ENCODE assay signal across 13 cellular contexts in the genomic region with DNA sequence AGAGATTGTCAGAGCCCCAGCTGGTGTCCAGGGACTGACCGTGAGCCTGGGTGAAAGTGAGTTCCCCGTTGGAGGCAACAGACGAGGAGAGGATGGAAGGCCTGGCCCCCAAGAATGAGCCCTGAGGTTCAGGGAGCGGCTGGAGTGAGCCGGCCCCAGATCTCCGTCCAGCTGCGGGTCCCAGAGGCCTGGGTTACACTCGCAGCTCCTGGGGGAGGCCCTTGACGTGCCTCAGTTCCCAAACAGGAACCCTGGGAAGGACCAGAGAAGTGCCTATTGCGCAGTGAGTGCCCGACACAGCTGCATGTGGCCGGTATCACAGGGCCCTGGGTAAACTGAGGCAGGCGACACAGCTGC. TPM values are rescaled to one million over a fixed set of nuclear protein-coding genes. Genes with fewer than 3 reads are reported as not detected.
DNase-seq lines count a peak whose midpoint lies in the region; ATAC-seq, FAIRE-seq and TF ChIP-seq lines count a peak whose summit lies in the region.
"Had no signal": no experiment of that assay in that cellular context is flagged by ENCODE, and none has a peak within 500 bp of the region (broad histone marks: within the 10 kb centered on the region; RNA-seq: fewer than 3 reads in every experiment).

No MANE protein-coding gene starts in this region.

- TF ChIP-seq CTCF in HepG2 (CRISPR knock-in tag; IDR thresholded peaks at IDR 0.05) (no peak), right lobe of liver (IDR thresholded peaks at IDR 0.05) (no peak), fibroblast of mammary gland (conservative IDR thresholded peaks at IDR 0.05; ENCODE audit: control insufficient read depth, insufficient read depth, low read depth, low read length) (no peak), psoas muscle (IDR thresholded peaks at IDR 0.05) (no peak)

- peaks cover 18% of the 10 kb centered on the region; the same call in 1 of the 2 replicates for H3K4me1 ChIP-seq in HepG2 (ENCODE audit: insufficient read depth, low read length)
- H3K4me1 ChIP-seq in right lobe of liver = peaks cover 0 to 8% (median 3%) of the 10 kb centered on the region in 4 donors
- peaks cover 7% of the 10 kb centered on the region for H3K4me1 ChIP-seq in psoas muscle

- H3K4me3 Mint-ChIP-seq in stimulated activated effector memory CD8-positive, alpha-beta T cell treated with anti-CD3 and anti-CD28 coated beads, Interleukin-12 subunit alpha, Interleukin-12 subunit beta, amount 100 ng/mL, for 72 hours = no peak overlapping the region
- H3K4me3 Mint-ChIP-seq: activated T-cell treated with anti-CD3 and anti-CD28 coated beads, Interleukin-2, amount 50 U/mL, for 4 hours had no signal

- BruUV-seq in HepG2 (replicated peaks; lab: Mats Ljungman, UMichigan) = no TSS peak

- no peak overlapping the region for H2AFZ ChIP-seq in HepG2 (ENCODE audit: low read length)

- H3K9me3 ChIP-seq in HepG2 (ENCODE audit: low read length) (no peaks in the 10 kb centered on the region), right lobe of liver (no peaks in the 10 kb centered on the region), psoas muscle (no peaks in the 10 kb centered on the region)

- no peak for FAIRE-seq in HepG2 (lab: Jason Lieb, UNC)

- H3K79me2 ChIP-seq in HepG2 (ENCODE audit: insufficient read depth, low read length) = no peaks in the 10 kb centered on the region

- 9% methylated on average over 9 of the region's 13 CpGs for WGBS in HepG2 (ENCODE audit: low lambda C conversion rate)
- 0% methylated on average over 2 of the region's 13 CpGs for WGBS in right lobe of liver (ENCODE audit: insufficient coverage, low coverage, low lambda C conversion rate, missing lambda C conversion rate)
- WGBS in psoas muscle, 3 donors = 17 to 28% (median 18%) methylated on average over 13 of the region's 13 CpGs

- H3K4me1 Mint-ChIP-seq in stimulated activated effector memory CD8-positive, alpha-beta T cell treated with anti-CD3 and anti-CD28 coated beads, Interleukin-12 subunit alpha, Interleukin-12 subunit beta, amount 100 ng/mL, for 72 hours = no peaks in the 10 kb centered on the region

- no peaks in the 10 kb centered on the region for H3K9me3 Mint-ChIP-seq in stimulated activated effector memory CD8-positive, alpha-beta T cell treated with anti-CD3 and anti-CD28 coated beads, Interleukin-12 subunit alpha, Interleukin-12 subunit beta, amount 100 ng/mL, for 72 hours
- H3K9me3 Mint-ChIP-seq: activated T-cell treated with anti-CD3 and anti-CD28 coated beads, Interleukin-2, amount 50 U/mL, for 4 hours had no signal

- no peak overlapping the region for H3K9ac ChIP-seq in HepG2 (ENCODE audit: insufficient read depth, low read depth, low read length)

- no peak for TF ChIP-seq POLR2A in HepG2 (IDR thresholded peaks at IDR 0.05; ENCODE audit: insufficient read depth in 1 of 2, low read depth in 2 of 2, low read length in 2 of 2)
- TF ChIP-seq POLR2A in right lobe of liver (IDR thresholded peaks at IDR 0.05) = no peak

- in situ Hi-C loops in HepG2 (cut with HindIII; ENCODE audit: extremely low pct_ligation_motif_present, low pct_unique_long_range_greater_than_20kb) = loop anchor here (10.0 kb wide), 1 partner anchor 86 kb away; no protein-coding TSS in a partner anchor

- H3K36me3 Mint-ChIP-seq in stimulated activated effector memory CD8-positive, alpha-beta T cell treated with anti-CD3 and anti-CD28 coated beads, Interleukin-12 subunit alpha, Interleukin-12 subunit beta, amount 100 ng/mL, for 72 hours = no peaks in the 10 kb centered on the region

- CTCF ChIA-PET in HepG2 (lab: Yijun Ruan, JAX; ENCODE audit: low intra/inter-chr PET ratio, low total read pairs) = no interaction called here

- peak overlapping the region; percentile 54; the same call in 1 of the 2 replicates for H3K4me2 ChIP-seq in HepG2 (ENCODE audit: low read depth, low read length)

- H3K4me3 ChIP-seq in HepG2 (replicated peaks in 1 of 3; ENCODE audit: insufficient read depth in 1 of 3, low read depth in 2 of 3, low read length in 3 of 3) = peak overlapping the region in 1 of 3 experiments; percentile 24; a peak in 1 of 6 replicates
- H3K4me3 ChIP-seq in right lobe of liver = no peak overlapping the region
- H3K4me3 ChIP-seq in fibroblast of mammary gland (ENCODE audit: control insufficient read depth, low read depth, low read length) = peak overlapping the region; percentile 13
- peak overlapping the region; percentile 2 for H3K4me3 ChIP-seq in psoas muscle

- no peaks in the 10 kb centered on the region for H3K36me3 ChIP-seq in HepG2 (replicated peaks in 1 of 2; ENCODE audit: control insufficient read depth in 1 of 2, insufficient read depth in 2 of 2, low read length in 2 of 2)
- no peaks in the 10 kb centered on the region for H3K36me3 ChIP-seq in right lobe of liver
- no peaks in the 10 kb centered on the region for H3K36me3 ChIP-seq in psoas muscle (ENCODE audit: insufficient read depth in 1 of 2, low read depth in 1 of 2)

- ATAC-seq in HepG2 (no peak), right lobe of liver (no peak), psoas muscle (no peak), GM18858 (IDR thresholded peaks at IDR 0.05; ENCODE audit: unreplicated experiment) (no peak)
- ATAC-seq in stimulated activated effector memory CD8-positive, alpha-beta T cell treated with anti-CD3 and anti-CD28 coated beads, Interleukin-12 subunit alpha, Interleukin-12 subunit beta, amount 100 ng/mL, for 72 hours = no peak
- ATAC-seq: activated T-cell treated with anti-CD3 and anti-CD28 coated beads, Interleukin-2, amount 50 U/mL, for 4 hours had no signal

- TF ChIP-seq EP300 in HepG2 (IDR thresholded peaks at IDR 0.05; ENCODE audit: low read depth in 2 of 2, low read length in 2 of 2) (no peak), HepG2 (CRISPR knock-in tag; IDR thresholded peaks at IDR 0.05; ENCODE audit: borderline replicate concordance) (no peak)

- no peaks in the 10 kb centered on the region for H4K20me1 ChIP-seq in HepG2 (ENCODE audit: insufficient read depth, low read length)

- intact Hi-C loops in HepG2 (cut with micrococcal nuclease; ENCODE audit: unreplicated experiment) (no loop called here), right lobe of liver (cut with DNase I) (loop anchor here (10.0 kb wide), 2 partner anchors 124 to 144 kb away; no protein-coding TSS in a partner anchor), psoas muscle (cut with DNase I) (loop anchor here in 1 of 2 donors (10.0 kb wide), 1 partner anchor 134 kb away; the partner anchor contains the start of gene WDR18), head of caudate nucleus (cut with DNase I) (no loop called here)

- H3K27me3 ChIP-seq in HepG2 (ENCODE audit: control insufficient read depth in 1 of 2, insufficient read depth in 2 of 2, low read length in 2 of 2) (peaks cover 10 to 45% of the 10 kb centered on the region in 2 experiments), right lobe of liver (no peaks in the 10 kb centered on the region), psoas muscle (ENCODE audit: insufficient read depth in 3 of 3, low read length in 2 of 3) (peaks cover 0 to 78% (median 16%) of the 10 kb centered on the region in 3 donors)

- H3K27ac Mint-ChIP-seq in stimulated activated effector memory CD8-positive, alpha-beta T cell treated with anti-CD3 and anti-CD28 coated beads, Interleukin-12 subunit alpha, Interleukin-12 subunit beta, amount 100 ng/mL, for 72 hours = no peak overlapping the region

- no peak overlapping the region for H3K27ac ChIP-seq in HepG2 (ENCODE audit: extremely low read length, insufficient read depth, low read length)
- no peak overlapping the region for H3K27ac ChIP-seq in right lobe of liver
- H3K27ac ChIP-seq in psoas muscle = peak overlapping the region; percentile 14

- TF ChIP-seq RAD21 in HepG2 (CRISPR knock-in tag; IDR thresholded peaks at IDR 0.05) = no peak

- no peak for DNase-seq in HepG2 (ENCODE audit: low spot score)
- DNase-seq in right lobe of liver = no peak
- no peak for DNase-seq in fibroblast of mammary gland (ENCODE audit: low read depth)
- DNase-seq in psoas muscle = no peak
- DNase-seq in head of caudate nucleus = no peak
- no peak for DNase-seq in stimulated activated CD4-positive, alpha-beta T cell treated with anti-CD3 and anti-CD28 coated beads, Interleukin-2, amount 100 ng/mL, for 24 hours
- no peak for DNase-seq in stimulated activated effector memory CD8-positive, alpha-beta T cell treated with anti-CD3 and anti-CD28 coated beads, Interleukin-12 subunit alpha, Interleukin-12 subunit beta, amount 100 ng/mL, for 72 hours (ENCODE audit: low spot score in 2 of 2)
- DNase-seq: activated CD4-positive, alpha-beta T cell treated with anti-CD3 and anti-CD28 coated beads for 1 hour; activated T-cell treated with anti-CD3 and anti-CD28 coated beads, Interleukin-2, amount 50 U/mL, for 4 hours; hippocampal formation had no signal

- POLR2A ChIA-PET in HepG2 (lab: Yijun Ruan, JAX) = interaction anchor here (0.9 to 1.1 kb wide), 2 partner anchors 52 to 69 kb away, joined by 3 to 4 read pairs; no protein-coding TSS in a partner anchor

RNA-seq across cellular contexts. Expression of gene ELANE, which starts 1.1 kb away (rescaled TPM):
- total RNA-seq in HepG2 (2016; rRNA removed; fragmentation: Illumina TruSeq; extraction: Trizol) (not detected in 2 replicates), right lobe of liver (1 to 10 TPM in 2 of 6 experiments, under 1 TPM in 1, not detected in 3; 0.59 to 4.2 (median 3.3) TPM), psoas muscle (under 1 TPM in 2 of 4 donors, not detected in 2; 0.39 to 0.55 TPM)
- total RNA-seq in HepG2 (2016; cell fraction: cytosol; rRNA removed; fragmentation: Illumina TruSeq; extraction: Trizol; ENCODE audit: low read depth) = not detected in 2 replicates
- not detected in 2 replicates for total RNA-seq in HepG2 (2016; cell fraction: insoluble cytoplasmic fraction; rRNA removed; fragmentation: Illumina TruSeq; extraction: Trizol)
- total RNA-seq in HepG2 (2016; cell fraction: membrane; rRNA removed; fragmentation: Illumina TruSeq; extraction: Trizol) = not detected in 2 replicates
- total RNA-seq in HepG2 (2016; cell fraction: nucleus; rRNA removed; fragmentation: Illumina TruSeq; extraction: Trizol) = not detected in 2 replicates
- polyA plus RNA-seq in HepG2 (2011; rRNA removed) (not detected in 2 replicates), psoas muscle (under 1 TPM; 0.55 to 0.95 (median 0.92) TPM)
- not detected in 2 replicates for polyA plus RNA-seq in HepG2 (2011; cell fraction: cytosol; rRNA removed)
- not detected in 2 replicates for polyA plus RNA-seq in HepG2 (2011; cell fraction: nucleus; rRNA removed)
- not detected in 2 replicates for polyA plus RNA-seq in HepG2 (2012)
- not detected in 2 replicates for polyA plus RNA-seq in HepG2 (2016; cell fraction: cytosol; fragmentation: Illumina TruSeq; extraction: Trizol; ENCODE audit: low read depth)
- not detected in 2 replicates for polyA plus RNA-seq in HepG2 (2016; cell fraction: insoluble cytoplasmic fraction; fragmentation: Illumina TruSeq; extraction: Trizol; ENCODE audit: low read depth)
- polyA plus RNA-seq in HepG2 (2016; cell fraction: membrane; fragmentation: Illumina TruSeq; extraction: Trizol; ENCODE audit: low read depth) = not detected in 2 replicates
- polyA plus RNA-seq in HepG2 (2016; cell fraction: nucleus; fragmentation: Illumina TruSeq; extraction: Trizol; ENCODE audit: insufficient read depth, low read depth) = not detected in 2 replicates
- not detected in 2 replicates for polyA minus RNA-seq in HepG2 (2011; rRNA and poly(A)+ RNA removed; ENCODE audit: low replicate concordance)
- not detected in 2 replicates for polyA minus RNA-seq in HepG2 (2011; cell fraction: cytosol; rRNA and poly(A)+ RNA removed)
- polyA minus RNA-seq in HepG2 (2011; cell fraction: nucleus; rRNA and poly(A)+ RNA removed) = not detected in 2 replicates
- total RNA-seq: activated T-cell treated with anti-CD3 and anti-CD28 coated beads, Interleukin-2, amount 50 U/mL, for 4 hours; renal cortical epithelial cell had no signal

RNA-seq across cellular contexts. Expression of gene CFD, which starts 8.5 kb away (rescaled TPM):
- total RNA-seq in HepG2 (2016; rRNA removed; fragmentation: Illumina TruSeq; extraction: Trizol) (3.6 and 4.6 TPM in 2 replicates), right lobe of liver (1 to 10 TPM; 3.5 to 9.6 (median 7.8) TPM), psoas muscle (10 to 100 TPM; 56.8 to 79.9 (median 64.2) TPM)
- 1.4 and 2.7 TPM in 2 replicates for total RNA-seq in HepG2 (2016; cell fraction: cytosol; rRNA removed; fragmentation: Illumina TruSeq; extraction: Trizol; ENCODE audit: low read depth)
- total RNA-seq in HepG2 (2016; cell fraction: insoluble cytoplasmic fraction; rRNA removed; fragmentation: Illumina TruSeq; extraction: Trizol) = 3.4 and 3.9 TPM in 2 replicates
- 1.8 and 2.7 TPM in 2 replicates for total RNA-seq in HepG2 (2016; cell fraction: membrane; rRNA removed; fragmentation: Illumina TruSeq; extraction: Trizol)
- total RNA-seq in HepG2 (2016; cell fraction: nucleus; rRNA removed; fragmentation: Illumina TruSeq; extraction: Trizol) = 1.0 and 1.7 TPM in 2 replicates
- polyA plus RNA-seq in HepG2 (2011; rRNA removed) (2.3 and 3.9 TPM in 2 replicates), psoas muscle (100 to 1,000 TPM in 2 of 3 donors, 10 to 100 TPM in 1; 87.1 to 142 (median 142) TPM)
- polyA plus RNA-seq in HepG2 (2011; cell fraction: cytosol; rRNA removed) = 3.0 and 8.4 TPM in 2 replicates
- 5.1 and 6.2 TPM in 2 replicates for polyA plus RNA-seq in HepG2 (2011; cell fraction: nucleus; rRNA removed)
- 3.4 and 4.4 TPM in 2 replicates for polyA plus RNA-seq in HepG2 (2012)
- polyA plus RNA-seq in HepG2 (2016; cell fraction: cytosol; fragmentation: Illumina TruSeq; extraction: Trizol; ENCODE audit: low read depth) = 1.7 TPM in 2 replicates
- 2.4 and 5.1 TPM in 2 replicates for polyA plus RNA-seq in HepG2 (2016; cell fraction: insoluble cytoplasmic fraction; fragmentation: Illumina TruSeq; extraction: Trizol; ENCODE audit: low read depth)
- 1.2 and 1.9 TPM in 2 replicates for polyA plus RNA-seq in HepG2 (2016; cell fraction: membrane; fragmentation: Illumina TruSeq; extraction: Trizol; ENCODE audit: low read depth)
- 2.7 and 3.3 TPM in 2 replicates for polyA plus RNA-seq in HepG2 (2016; cell fraction: nucleus; fragmentation: Illumina TruSeq; extraction: Trizol; ENCODE audit: insufficient read depth, low read depth)
- polyA minus RNA-seq in HepG2 (2011; rRNA and poly(A)+ RNA removed; ENCODE audit: low replicate concordance) = 4.8 TPM in 2 replicates
- 1.9 and 2.3 TPM in 2 replicates for polyA minus RNA-seq in HepG2 (2011; cell fraction: cytosol; rRNA and poly(A)+ RNA removed)
- polyA minus RNA-seq in HepG2 (2011; cell fraction: nucleus; rRNA and poly(A)+ RNA removed) = 0.75 and 1.9 TPM in 2 replicates

RNA-seq across cellular contexts. Expression of gene PRTN3, which starts 10.2 kb away (rescaled TPM):
- not detected in 2 replicates for total RNA-seq in HepG2 (2016; rRNA removed; fragmentation: Illumina TruSeq; extraction: Trizol)
- not detected in 2 replicates for total RNA-seq in HepG2 (2016; cell fraction: cytosol; rRNA removed; fragmentation: Illumina TruSeq; extraction: Trizol; ENCODE audit: low read depth)
- total RNA-seq in HepG2 (2016; cell fraction: insoluble cytoplasmic fraction; rRNA removed; fragmentation: Illumina TruSeq; extraction: Trizol) = not detected in 2 replicates
- not detected in 2 replicates for total RNA-seq in HepG2 (2016; cell fraction: membrane; rRNA removed; fragmentation: Illumina TruSeq; extraction: Trizol)
- total RNA-seq in HepG2 (2016; cell fraction: nucleus; rRNA removed; fragmentation: Illumina TruSeq; extraction: Trizol) = not detected in 2 replicates
- polyA plus RNA-seq in HepG2 (2011; rRNA removed) = 0.10 TPM in 1 of 2 replicates, not detected in the other
- polyA plus RNA-seq in HepG2 (2011; cell fraction: cytosol; rRNA removed) = 0.17 TPM in 1 of 2 replicates, not detected in the other
- 0.14 and 0.16 TPM in 2 replicates for polyA plus RNA-seq in HepG2 (2011; cell fraction: nucleus; rRNA removed)
- polyA plus RNA-seq in HepG2 (2012) = not detected in 2 replicates
- polyA plus RNA-seq in HepG2 (2016; cell fraction: cytosol; fragmentation: Illumina TruSeq; extraction: Trizol; ENCODE audit: low read depth) = not detected in 2 replicates
- polyA plus RNA-seq in HepG2 (2016; cell fraction: insoluble cytoplasmic fraction; fragmentation: Illumina TruSeq; extraction: Trizol; ENCODE audit: low read depth) = not detected in 2 replicates
- not detected in 2 replicates for polyA plus RNA-seq in HepG2 (2016; cell fraction: membrane; fragmentation: Illumina TruSeq; extraction: Trizol; ENCODE audit: low read depth)
- not detected in 2 replicates for polyA plus RNA-seq in HepG2 (2016; cell fraction: nucleus; fragmentation: Illumina TruSeq; extraction: Trizol; ENCODE audit: insufficient read depth, low read depth)
- 0.14 TPM in 1 of 2 replicates, not detected in the other for polyA minus RNA-seq in HepG2 (2011; rRNA and poly(A)+ RNA removed; ENCODE audit: low replicate concordance)
- not detected in 2 replicates for polyA minus RNA-seq in HepG2 (2011; cell fraction: cytosol; rRNA and poly(A)+ RNA removed)
- polyA minus RNA-seq in HepG2 (2011; cell fraction: nucleus; rRNA and poly(A)+ RNA removed) = not detected in 2 replicates
- 1 to 10 TPM in 2 of 6 experiments, not detected in 4; 2.3 to 2.9 TPM for total RNA-seq in right lobe of liver
- total RNA-seq in psoas muscle = under 1 TPM in 2 of 4 donors, not detected in 2; 0.22 to 0.34 TPM
- under 1 TPM in 2 of 3 donors, not detected in 1; 0.04 to 0.05 TPM for polyA plus RNA-seq in psoas muscle
- total RNA-seq: activated T-cell treated with anti-CD3 and anti-CD28 coated beads, Interleukin-2, amount 50 U/mL, for 4 hours; renal cortical epithelial cell had no signal

RNA-seq across cellular contexts. Expression of gene AZU1, which starts 23.3 kb away (rescaled TPM):
- total RNA-seq in HepG2 (2016; rRNA removed; fragmentation: Illumina TruSeq; extraction: Trizol) (not detected in 2 replicates), right lobe of liver (1 to 10 TPM in 2 of 6 experiments, under 1 TPM in 1, not detected in 3; 0.15 to 3.6 (median 1.8) TPM), psoas muscle (under 1 TPM in 1 of 4 donors, not detected in 3; 0.69 TPM)
- total RNA-seq in HepG2 (2016; cell fraction: cytosol; rRNA removed; fragmentation: Illumina TruSeq; extraction: Trizol; ENCODE audit: low read depth) = not detected in 2 replicates
- total RNA-seq in HepG2 (2016; cell fraction: insoluble cytoplasmic fraction; rRNA removed; fragmentation: Illumina TruSeq; extraction: Trizol) = not detected in 2 replicates
- total RNA-seq in HepG2 (2016; cell fraction: membrane; rRNA removed; fragmentation: Illumina TruSeq; extraction: Trizol) = not detected in 2 replicates
- total RNA-seq in HepG2 (2016; cell fraction: nucleus; rRNA removed; fragmentation: Illumina TruSeq; extraction: Trizol) = not detected in 2 replicates
- polyA plus RNA-seq in HepG2 (2011; rRNA removed) (0.08 TPM in 1 of 2 replicates, not detected in the other), psoas muscle (not detected)
- not detected in 2 replicates for polyA plus RNA-seq in HepG2 (2011; cell fraction: cytosol; rRNA removed)
- polyA plus RNA-seq in HepG2 (2011; cell fraction: nucleus; rRNA removed) = not detected in 2 replicates
- not detected in 2 replicates for polyA plus RNA-seq in HepG2 (2012)
- polyA plus RNA-seq in HepG2 (2016; cell fraction: cytosol; fragmentation: Illumina TruSeq; extraction: Trizol; ENCODE audit: low read depth) = not detected in 2 replicates
- not detected in 2 replicates for polyA plus RNA-seq in HepG2 (2016; cell fraction: insoluble cytoplasmic fraction; fragmentation: Illumina TruSeq; extraction: Trizol; ENCODE audit: low read depth)
- not detected in 2 replicates for polyA plus RNA-seq in HepG2 (2016; cell fraction: membrane; fragmentation: Illumina TruSeq; extraction: Trizol; ENCODE audit: low read depth)
- polyA plus RNA-seq in HepG2 (2016; cell fraction: nucleus; fragmentation: Illumina TruSeq; extraction: Trizol; ENCODE audit: insufficient read depth, low read depth) = not detected in 2 replicates
- not detected in 2 replicates for polyA minus RNA-seq in HepG2 (2011; rRNA and poly(A)+ RNA removed; ENCODE audit: low replicate concordance)
- polyA minus RNA-seq in HepG2 (2011; cell fraction: cytosol; rRNA and poly(A)+ RNA removed) = not detected in 2 replicates
- polyA minus RNA-seq in HepG2 (2011; cell fraction: nucleus; rRNA and poly(A)+ RNA removed) = not detected in 2 replicates
- total RNA-seq: activated T-cell treated with anti-CD3 and anti-CD28 coated beads, Interleukin-2, amount 50 U/mL, for 4 hours; renal cortical epithelial cell had no signal

RNA-seq across cellular contexts. Expression of gene PLPPR3, which starts 29.2 kb away (rescaled TPM):
- total RNA-seq in HepG2 (2016; rRNA removed; fragmentation: Illumina TruSeq; extraction: Trizol) (0.07 TPM in 1 of 2 replicates, not detected in the other), right lobe of liver (not detected), psoas muscle (not detected)
- total RNA-seq in HepG2 (2016; cell fraction: cytosol; rRNA removed; fragmentation: Illumina TruSeq; extraction: Trizol; ENCODE audit: low read depth) = not detected in 2 replicates
- total RNA-seq in HepG2 (2016; cell fraction: insoluble cytoplasmic fraction; rRNA removed; fragmentation: Illumina TruSeq; extraction: Trizol) = 0.09 TPM in 1 of 2 replicates, not detected in the other
- not detected in 2 replicates for total RNA-seq in HepG2 (2016; cell fraction: membrane; rRNA removed; fragmentation: Illumina TruSeq; extraction: Trizol)
- total RNA-seq in HepG2 (2016; cell fraction: nucleus; rRNA removed; fragmentation: Illumina TruSeq; extraction: Trizol) = not detected in 2 replicates
- polyA plus RNA-seq in HepG2 (2011; rRNA removed) (0.16 and 0.17 TPM in 2 replicates), psoas muscle (not detected)
- 0.14 and 0.19 TPM in 2 replicates for polyA plus RNA-seq in HepG2 (2011; cell fraction: cytosol; rRNA removed)
- 0.19 and 0.34 TPM in 2 replicates for polyA plus RNA-seq in HepG2 (2011; cell fraction: nucleus; rRNA removed)
- polyA plus RNA-seq in HepG2 (2012) = 0.27 TPM in 1 of 2 replicates, not detected in the other
- not detected in 2 replicates for polyA plus RNA-seq in HepG2 (2016; cell fraction: cytosol; fragmentation: Illumina TruSeq; extraction: Trizol; ENCODE audit: low read depth)
- polyA plus RNA-seq in HepG2 (2016; cell fraction: insoluble cytoplasmic fraction; fragmentation: Illumina TruSeq; extraction: Trizol; ENCODE audit: low read depth) = not detected in 2 replicates
- not detected in 2 replicates for polyA plus RNA-seq in HepG2 (2016; cell fraction: membrane; fragmentation: Illumina TruSeq; extraction: Trizol; ENCODE audit: low read depth)
- polyA plus RNA-seq in HepG2 (2016; cell fraction: nucleus; fragmentation: Illumina TruSeq; extraction: Trizol; ENCODE audit: insufficient read depth, low read depth) = not detected in 2 replicates
- polyA minus RNA-seq in HepG2 (2011; rRNA and poly(A)+ RNA removed; ENCODE audit: low replicate concordance) = 0.16 and 0.22 TPM in 2 replicates
- polyA minus RNA-seq in HepG2 (2011; cell fraction: cytosol; rRNA and poly(A)+ RNA removed) = not detected in 2 replicates
- not detected in 2 replicates for polyA minus RNA-seq in HepG2 (2011; cell fraction: nucleus; rRNA and poly(A)+ RNA removed)
- total RNA-seq: mesenteric fat pad had no signal

Comparison
In these comparisons a context has a peak if more than half of its experiments do, and no peak if none do; other contexts are left out.
1. intact Hi-C loops: an anchor here in right lobe of liver (10.0 kb wide); none called in HepG2 and head of caudate nucleus.
2. H3K4me3 ChIP-seq: peak in fibroblast of mammary gland (single experiment) and psoas muscle (single experiment); none in right lobe of liver (0 of 3).
3. RNA of gene CFD, which starts 8.5 kb away (total RNA-seq): 56.8 to 79.9 TPM in psoas muscle; 3.5 to 9.6 TPM in right lobe of liver and 1.0 to 4.6 TPM in HepG2; every median in the first group is over 4 times any median in the second.